Comparison of ENCODE assay signal across 30 cellular contexts in the genomic region with DNA sequence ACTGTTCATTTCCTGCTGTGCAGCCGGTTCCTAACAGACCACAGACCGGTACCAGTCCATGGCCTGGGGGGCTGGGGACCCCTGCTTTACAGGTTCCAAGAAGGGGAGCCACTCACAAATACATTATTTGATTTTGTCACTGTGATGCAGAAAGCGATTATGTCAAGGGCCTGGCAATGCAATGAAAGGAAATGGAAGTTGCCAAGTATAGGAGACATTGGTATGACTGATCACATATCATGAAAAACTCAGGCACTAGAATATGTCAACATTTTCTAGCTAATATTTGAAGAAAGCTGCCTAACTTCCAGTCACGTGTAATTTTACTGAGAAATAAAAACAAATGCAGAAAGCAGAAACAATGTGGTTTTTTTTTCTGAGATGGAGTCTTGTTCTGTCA.
"Had no signal": no experiment of that assay in that cellular context is flagged by ENCODE, and none has a peak within 500 bp of the region (broad histone marks: within the 10 kb centered on the region; RNA-seq: fewer than 3 reads in every experiment).

No MANE protein-coding gene starts in this region.

- H3K36me3 Mint-ChIP-seq: T-cell had no signal

- H3K27ac Mint-ChIP-seq: T-cell had no signal

- H3K9me3 Mint-ChIP-seq: T-cell had no signal

- H3K9me3 ChIP-seq: SJCRH30 had no signal

- ATAC-seq: Panc1, Right ventricle myocardium inferior, SK-N-SH treated with all-trans-retinoic acid at 6 μM for 48 hours, T-cell had no signal

- H3K27me3 ChIP-seq: SJCRH30 had no signal

- H2AFZ ChIP-seq: PC-9 had no signal

- H3K4me2 ChIP-seq: PC-9 had no signal

- H3K4me1 ChIP-seq: SJCRH30 had no signal

- H3K36me3 ChIP-seq: SJCRH30 had no signal

- H3K4me3 Mint-ChIP-seq: T-cell had no signal

- FAIRE-seq: RCC 7860 had no signal

- H3K27ac ChIP-seq: PC-9, RWPE1, SJCRH30, SK-N-MC had no signal

- DNase-seq: Karpas-422, MM.1S, MV-4-11, NCI-H1092, NCI-H1105, NCI-H1417 treated with DMSO at 0.1 percent for 48 hours, NCI-H1436 treated with DMSO at 0.1 percent for 48 hours, NCI-H1694 treated with DMSO at 0.1 percent for 48 hours, NCI-H187 treated with DMSO at 0.1 percent for 48 hours, NCI-H2029, NCI-H2081, NCI-H2171 treated with DMSO at 0.1 percent for 48 hours, NCI-H2227 treated with DMSO at 0.1 percent for 48 hours, NCI-H345, NCI-H446, NCI-H510A treated with DMSO at 0.1 percent for 48 hours, NCI-H524 treated with DMSO at 0.1 percent for 48 hours, NCI-H526 treated with DMSO at 0.1 percent for 48 hours, NCI-H774, PC-9, SHP77, SIG-M5, SJCRH30, T-cell had no signal

- H3K4me3 ChIP-seq: PC-9, SJCRH30, SK-N-MC had no signal
